ENCODE assay signal across 17 cellular contexts in genomic region chr12:11833174-11833895, GRCh38.
DNase-seq lines count a peak whose midpoint lies in the region; ATAC-seq and TF ChIP-seq lines count a peak whose summit lies in the region.
"Had no signal": no experiment of that assay in that cellular context is flagged by ENCODE, and none has a peak within 500 bp of the region (broad histone marks: within the 10 kb centered on the region; RNA-seq: fewer than 3 reads in every experiment).

No MANE protein-coding gene starts in this region.

- H3K4me1 ChIP-seq in right atrium auricular region, result peaks cover 0 to 70% of the 10 kb centered on the region in 2 donors
- H3K4me1 ChIP-seq: prostate gland had no signal

- ATAC-seq in activated B cell treated with CpG ODN at 0.5 μM for 24 hours (ENCODE audit: low read depth) (no peak), left colon (peak; percentile 21)
- ATAC-seq: gastrocnemius medialis, GM23338 had no signal

- H3K9me3 Mint-ChIP-seq in activated naive CD8-positive, alpha-beta T cell (ENCODE audit: low read depth), result no peaks in the 10 kb centered on the region
- no peaks in the 10 kb centered on the region for H3K9me3 Mint-ChIP-seq in activated naive CD8-positive, alpha-beta T cell treated with anti-CD3 and anti-CD28 coated beads for 36 hours
- H3K9me3 Mint-ChIP-seq in activated B cell treated with CpG ODN at 0.5 μM for 24 hours (no peaks in the 10 kb centered on the region), type B pancreatic cell (no peaks in the 10 kb centered on the region)
- H3K9me3 Mint-ChIP-seq: activated T-cell treated with anti-CD3 and anti-CD28 coated beads, Interleukin-2, amount 50 U/mL, for 4 hours; GM23338; naive B cell had no signal

- H3K4me3 ChIP-seq in right atrium auricular region, result no peak overlapping the region
- H3K4me3 ChIP-seq: ascending aorta, gastrocnemius medialis, GM23338, left ventricle myocardium inferior, prostate gland had no signal

- no peak overlapping the region for H3K27ac ChIP-seq in right atrium auricular region
- H3K27ac ChIP-seq: gastrocnemius medialis, prostate gland had no signal

- H3K4me1 Mint-ChIP-seq in activated naive CD8-positive, alpha-beta T cell (ENCODE audit: low read depth), result peaks cover 44% of the 10 kb centered on the region
- peaks cover 53% of the 10 kb centered on the region for H3K4me1 Mint-ChIP-seq in activated naive CD8-positive, alpha-beta T cell treated with anti-CD3 and anti-CD28 coated beads for 36 hours
- H3K4me1 Mint-ChIP-seq in activated B cell treated with CpG ODN at 0.5 μM for 24 hours (peaks cover 59% of the 10 kb centered on the region), type B pancreatic cell (ENCODE audit: unreplicated experiment) (peaks cover 7% of the 10 kb centered on the region)

- H3K36me3 ChIP-seq in right atrium auricular region, result no peaks in the 10 kb centered on the region
- H3K36me3 ChIP-seq: ascending aorta, gastrocnemius medialis, left ventricle myocardium inferior, prostate gland had no signal

- peaks cover 12% of the 10 kb centered on the region for H3K36me3 Mint-ChIP-seq in activated naive CD8-positive, alpha-beta T cell
- peaks cover 23% of the 10 kb centered on the region for H3K36me3 Mint-ChIP-seq in activated naive CD8-positive, alpha-beta T cell treated with anti-CD3 and anti-CD28 coated beads for 36 hours
- H3K36me3 Mint-ChIP-seq in activated B cell treated with CpG ODN at 0.5 μM for 24 hours (ENCODE audit: low read depth) (peaks cover 10% of the 10 kb centered on the region), type B pancreatic cell (peaks cover 16% of the 10 kb centered on the region)
- H3K36me3 Mint-ChIP-seq: naive B cell had no signal

- intact Hi-C loops in activated B cell treated with CpG ODN at 0.5 μM for 24 hours (cut with micrococcal nuclease), result loop anchor here (10.0 kb wide), 1 partner anchor 1701 kb away; no protein-coding TSS in a partner anchor
- intact Hi-C loops in left colon (cut with DNase I, micrococcal nuclease), result no loop called here
- intact Hi-C loops in posterior vena cava (cut with DNase I), result no loop called here

- CTCF ChIA-PET in activated B cell treated with CpG ODN at 0.5 μM for 24 hours (lab: Charles Lee), result no interaction called here

- POLR2A ChIA-PET in activated B cell treated with CpG ODN at 0.5 μM for 24 hours (lab: Charles Lee), result interaction anchor here (0.6 to 2.3 kb wide), 4 partner anchors 21 to 186 kb away, joined by 3 to 5 read pairs (median 4); no protein-coding TSS in a partner anchor

- H3K4me3 Mint-ChIP-seq in activated naive CD8-positive, alpha-beta T cell, result no peak overlapping the region
- H3K4me3 Mint-ChIP-seq in activated naive CD8-positive, alpha-beta T cell treated with anti-CD3 and anti-CD28 coated beads for 36 hours, result no peak overlapping the region
- H3K4me3 Mint-ChIP-seq in activated B cell treated with CpG ODN at 0.5 μM for 24 hours (no peak overlapping the region), type B pancreatic cell (no peak overlapping the region)
- H3K4me3 Mint-ChIP-seq: activated T-cell treated with anti-CD3 and anti-CD28 coated beads, Interleukin-2, amount 50 U/mL, for 4 hours; GM23338; naive B cell had no signal

- H3K9me3 ChIP-seq in right atrium auricular region, result no peaks in the 10 kb centered on the region
- H3K9me3 ChIP-seq: ascending aorta, gastrocnemius medialis, left ventricle myocardium inferior, prostate gland had no signal

- DNase-seq in activated naive CD8-positive, alpha-beta T cell treated with anti-CD3 and anti-CD28 coated beads for 36 hours, result no peak
- no peak for DNase-seq in activated B cell treated with CpG ODN at 0.5 μM for 24 hours
- DNase-seq in left colon, result no peak
- no peak for DNase-seq in type B pancreatic cell (ENCODE audit: extremely low spot score, unreplicated experiment)
- DNase-seq in posterior vena cava (ENCODE audit: low spot score), result no peak
- no peak for DNase-seq in right atrium auricular region (ENCODE audit: low spot score)
- no peak for DNase-seq in foreskin melanocyte
- DNase-seq: activated CD4-positive, alpha-beta T cell treated with anti-CD3 and anti-CD28 coated beads for 1 hour; activated T-cell treated with anti-CD3 and anti-CD28 coated beads, Interleukin-2, amount 50 U/mL, for 4 hours; gastrocnemius medialis; left ventricle myocardium inferior; naive B cell; NCI-H446 had no signal

- H3K27me3 ChIP-seq in right atrium auricular region, result no peaks in the 10 kb centered on the region
- H3K27me3 ChIP-seq: ascending aorta, gastrocnemius medialis had no signal

- TF ChIP-seq CTCF in activated B cell treated with CpG ODN at 0.5 μM for 24 hours (IDR thresholded peaks at IDR 0.05), result no peak
- TF ChIP-seq CTCF in type B pancreatic cell (conservative IDR thresholded peaks at IDR 0.05), result no peak
- no peak for TF ChIP-seq CTCF in right atrium auricular region (IDR thresholded peaks at IDR 0.05)

- H3K27me3 Mint-ChIP-seq in activated naive CD8-positive, alpha-beta T cell, result no peaks in the 10 kb centered on the region
- H3K27me3 Mint-ChIP-seq in activated naive CD8-positive, alpha-beta T cell treated with anti-CD3 and anti-CD28 coated beads for 36 hours, result no peaks in the 10 kb centered on the region
- H3K27me3 Mint-ChIP-seq in activated B cell treated with CpG ODN at 0.5 μM for 24 hours (no peaks in the 10 kb centered on the region), type B pancreatic cell (no peaks in the 10 kb centered on the region)
- H3K27me3 Mint-ChIP-seq: naive B cell had no signal

- peak overlapping the region; percentile 55 for H3K27ac Mint-ChIP-seq in activated naive CD8-positive, alpha-beta T cell
- H3K27ac Mint-ChIP-seq in activated naive CD8-positive, alpha-beta T cell treated with anti-CD3 and anti-CD28 coated beads for 36 hours, result no peak overlapping the region
- peak overlapping the region; percentile 75 for H3K27ac Mint-ChIP-seq in activated B cell treated with CpG ODN at 0.5 μM for 24 hours
- peak overlapping the region; percentile 6 for H3K27ac Mint-ChIP-seq in type B pancreatic cell
- H3K27ac Mint-ChIP-seq: GM23338 had no signal
